9 cellular contexts compared by ENCODE assay signal in the genomic region with DNA sequence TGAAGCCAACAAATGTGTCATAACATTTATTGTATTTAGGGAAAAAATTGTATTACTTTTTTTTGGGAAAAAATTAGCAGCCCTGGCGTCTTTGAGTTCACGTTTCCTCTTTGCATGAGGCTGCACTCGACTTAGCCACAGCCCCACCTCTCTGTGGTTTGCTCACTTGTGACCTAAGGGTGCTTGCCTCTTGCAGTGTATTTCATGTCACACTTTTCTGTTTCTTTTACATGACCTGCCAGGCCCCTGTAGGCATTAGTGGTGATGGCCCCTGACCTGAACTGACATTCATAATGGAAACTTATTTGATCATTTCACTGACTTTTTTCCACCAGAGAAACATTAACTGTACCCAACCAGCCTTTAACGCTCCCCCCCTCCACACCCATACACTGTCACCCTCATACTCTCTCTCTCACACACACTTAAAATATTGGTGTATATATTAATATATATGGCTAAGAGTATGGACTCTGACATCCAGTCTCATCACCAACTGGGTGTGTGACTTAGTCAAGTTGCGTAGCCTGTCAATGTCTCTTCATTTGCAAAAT.
A peak's percentile ranks its signal among the peaks of the same experiment; 100 is the strongest.
DNase-seq lines count a peak whose midpoint lies in the region; ATAC-seq, FAIRE-seq and TF ChIP-seq lines count a peak whose summit lies in the region.
"Had no signal": no experiment of that assay in that cellular context is flagged by ENCODE, and none has a peak within 500 bp of the region (broad histone marks: within the 10 kb centered on the region; RNA-seq: fewer than 3 reads in every experiment).

No MANE protein-coding gene starts in this region.

- POLR2A ChIA-PET in activated CD8-positive, alpha-beta T cell treated with anti-CD3 and anti-CD28 coated beads, Interleukin-2, amount 10 ng/mL, durations not matched to agents 7 days and 5 days (lab: Charles Lee), result interaction anchor here (1.4 kb wide), 2 partner anchors 114 to 122 kb away, joined by 5 to 6 read pairs; partner anchors contain the start of gene PRKCH

- no peak overlapping the region for H3K4me3 ChIP-seq in spleen
- H3K4me3 ChIP-seq: heart left ventricle had no signal

- WGBS in spleen, 5 donors, result 40 to 62% (median 42%) methylated on average over 5 of the region's 5 CpGs

- ATAC-seq in GM19463 (IDR thresholded peaks at IDR 0.05; ENCODE audit: unreplicated experiment) (peak; percentile 90), HG03442 (IDR thresholded peaks at IDR 0.05; ENCODE audit: unreplicated experiment) (peak; percentile 78)
- peak; percentile 82 for ATAC-seq in activated CD8-positive, alpha-beta T cell treated with anti-CD3 and anti-CD28 coated beads, Interleukin-2, amount 10 ng/mL, durations not matched to agents 7 days and 5 days

- FAIRE-seq in D721Med (lab: Jason Lieb, UNC), result no peak

- no peaks in the 10 kb centered on the region for H3K27me3 ChIP-seq in spleen (replicated peaks in 1 of 7)
- H3K27me3 ChIP-seq: heart left ventricle had no signal

- H3K4me1 Mint-ChIP-seq in activated CD8-positive, alpha-beta T cell treated with anti-CD3 and anti-CD28 coated beads, Interleukin-2, amount 10 ng/mL, durations not matched to agents 7 days and 5 days (ENCODE audit: low read depth), result peaks cover 96% of the 10 kb centered on the region

- peaks cover 15 to 96% (median 41%) of the 10 kb centered on the region in 6 donors for H3K4me1 ChIP-seq in spleen

- H3K36me3 ChIP-seq in spleen, result peaks cover 0 to 10% (median 0%) of the 10 kb centered on the region in 6 donors

- intact Hi-C loops in spleen (cut with DNase I; ENCODE audit: low total_unique reads), result loop anchor here (10.0 kb wide), 1 partner anchor 49 kb away; no protein-coding TSS in a partner anchor

- CTCF ChIA-PET in activated CD8-positive, alpha-beta T cell treated with anti-CD3 and anti-CD28 coated beads, Interleukin-2, amount 10 ng/mL, durations not matched to agents 7 days and 5 days (lab: Charles Lee), result no interaction called here

- H3K4me3 Mint-ChIP-seq in activated CD8-positive, alpha-beta T cell treated with anti-CD3 and anti-CD28 coated beads, Interleukin-2, amount 10 ng/mL, durations not matched to agents 7 days and 5 days, result peak overlapping the region; percentile 62

- peak; percentile 90 for DNase-seq in activated CD8-positive, alpha-beta T cell treated with anti-CD3 and anti-CD28 coated beads, Interleukin-2, amount 10 ng/mL, durations not matched to agents 7 days and 5 days
- peak; percentile 81 for DNase-seq in spleen
- DNase-seq in COLO829 (ENCODE audit: low spot score), result no peak
- DNase-seq in SHP77 (lab: John Stamatoyannopoulos, UW), result no peak
- no peak for DNase-seq in D721Med (ENCODE audit: insufficient read length, low spot score)
- no peak for DNase-seq in HT-29 (ENCODE audit: low spot score)
- DNase-seq: heart left ventricle had no signal

- H3K27me3 Mint-ChIP-seq in activated CD8-positive, alpha-beta T cell treated with anti-CD3 and anti-CD28 coated beads, Interleukin-2, amount 10 ng/mL, durations not matched to agents 7 days and 5 days (ENCODE audit: low read depth), result no peaks in the 10 kb centered on the region

- peak overlapping the region; percentile 95 for H3K27ac Mint-ChIP-seq in activated CD8-positive, alpha-beta T cell treated with anti-CD3 and anti-CD28 coated beads, Interleukin-2, amount 10 ng/mL, durations not matched to agents 7 days and 5 days

- peak overlapping the region in 5 of 8 donors; percentile 12 to 65 (median 46) for H3K27ac ChIP-seq in spleen

- peaks cover 76% of the 10 kb centered on the region for H3K36me3 Mint-ChIP-seq in activated CD8-positive, alpha-beta T cell treated with anti-CD3 and anti-CD28 coated beads, Interleukin-2, amount 10 ng/mL, durations not matched to agents 7 days and 5 days (ENCODE audit: low read depth)

- no peak for TF ChIP-seq POLR2A in spleen (IDR thresholded peaks at IDR 0.05)

- H3K9me3 ChIP-seq in spleen, result no peaks in the 10 kb centered on the region
- H3K9me3 ChIP-seq: heart left ventricle had no signal

- TF ChIP-seq CTCF in spleen (IDR thresholded peaks at IDR 0.05 in 8 of 11, conservative IDR thresholded peaks at IDR 0.05 in 3 of 11) (peak in 1 of 11 experiments; percentile 7), D721Med (IDR thresholded peaks at IDR 0.05; ENCODE audit: insufficient read depth, missing control alignments) (no peak)

- H3K9me3 Mint-ChIP-seq in activated CD8-positive, alpha-beta T cell treated with anti-CD3 and anti-CD28 coated beads, Interleukin-2, amount 10 ng/mL, durations not matched to agents 7 days and 5 days (ENCODE audit: insufficient read depth), result no peaks in the 10 kb centered on the region

Comparison
In these comparisons a context has a peak if more than half of its experiments do, and no peak if none do; other contexts are left out.
1. DNase-seq: peak in activated CD8-positive, alpha-beta T cell treated with anti-CD3 and anti-CD28 coated beads, Interleukin-2, amount 10 ng/mL, durations not matched to agents 7 days and 5 days (single experiment) and spleen (single experiment); none in COLO829 (single experiment), SHP77 (0 of 2), D721Med (single experiment) and HT-29 (single experiment).
2. Peak in every context shown above with its lines, with median percentiles within 50 percentile points of each other: ATAC-seq.